In genomic region chr12:122533841-122534240, GRCh38 we compare ENCODE assay signal across 18 cellular contexts. TPM values are rescaled to one million over a fixed set of nuclear protein-coding genes. Genes with fewer than 3 reads are reported as not detected.
DNase-seq lines count a peak whose midpoint lies in the region; ATAC-seq and TF ChIP-seq lines count a peak whose summit lies in the region.
"Had no signal": no experiment of that assay in that cellular context is flagged by ENCODE, and none has a peak within 500 bp of the region (broad histone marks: within the 10 kb centered on the region; RNA-seq: fewer than 3 reads in every experiment).

No MANE protein-coding gene starts in this region.

- peaks cover 68 to 78% of the 10 kb centered on the region in 2 experiments for H3K36me3 ChIP-seq in HEK293 (ENCODE audit: control insufficient read depth in 2 of 2, insufficient read depth in 1 of 2, low read length in 2 of 2)

- no peaks in the 10 kb centered on the region for H3K27me3 Mint-ChIP-seq in brain
- H3K27me3 Mint-ChIP-seq in activated CD4-positive, alpha-beta T cell treated with anti-CD3 and anti-CD28 coated beads for 36 hours, result no peaks in the 10 kb centered on the region
- H3K27me3 Mint-ChIP-seq: CD4-positive, alpha-beta memory T cell had no signal

- POLR2A ChIA-PET in HEK293 (lab: Yijun Ruan, JAX), result no interaction called here
- POLR2A ChIA-PET in activated CD4-positive, alpha-beta T cell treated with anti-CD3 and anti-CD28 coated beads for 36 hours (lab: Charles Lee), result interaction anchor here (0.5 kb wide), 2 partner anchors 10 to 704 kb away, joined by 3 to 6 read pairs; no protein-coding TSS in a partner anchor

- no peaks in the 10 kb centered on the region for H3K9me3 Mint-ChIP-seq in brain
- H3K9me3 Mint-ChIP-seq in activated CD4-positive, alpha-beta T cell treated with anti-CD3 and anti-CD28 coated beads for 36 hours (ENCODE audit: low read depth), result no peaks in the 10 kb centered on the region
- H3K9me3 Mint-ChIP-seq: CD4-positive, alpha-beta memory T cell had no signal

- peaks cover 5% of the 10 kb centered on the region for H3K4me1 Mint-ChIP-seq in brain
- H3K4me1 Mint-ChIP-seq in activated CD4-positive, alpha-beta T cell treated with anti-CD3 and anti-CD28 coated beads for 36 hours, result peaks cover 7% of the 10 kb centered on the region
- H3K4me1 Mint-ChIP-seq: CD4-positive, alpha-beta memory T cell had no signal

- DNase-seq in fibroblast of pulmonary artery (ENCODE audit: low read depth) (peak; percentile 60), stromal cell of bone marrow (ENCODE audit: low read depth) (peak; percentile 18), NCI-H524 treated with DMSO at 0.1 percent for 48 hours (lab: John Stamatoyannopoulos, UW) (no peak)
- no peak for DNase-seq in activated CD4-positive, alpha-beta T cell treated with anti-CD3 and anti-CD28 coated beads for 36 hours
- no peak for DNase-seq in stimulated activated CD4-positive, alpha-beta T cell treated with anti-CD3 and anti-CD28 coated beads, Interleukin-2, amount 100 ng/mL, for 48 hours
- DNase-seq: CD4-positive, alpha-beta memory T cell; NCI-H1092; NCI-H146; NCI-H2081; NCI-H2171 treated with DMSO at 0.1 percent for 48 hours; NCI-H446; NCI-H69; Right ventricle myocardium superior had no signal

- peaks cover 5% of the 10 kb centered on the region for H3K36me3 Mint-ChIP-seq in brain
- peaks cover 45% of the 10 kb centered on the region for H3K36me3 Mint-ChIP-seq in activated CD4-positive, alpha-beta T cell treated with anti-CD3 and anti-CD28 coated beads for 36 hours (ENCODE audit: low read depth)

- H3K4me1 ChIP-seq in HEK293 (ENCODE audit: control insufficient read depth, insufficient read depth, low read length), result no peaks in the 10 kb centered on the region
- H3K4me1 ChIP-seq: A549 had no signal

- no peaks in the 10 kb centered on the region for H3K9me3 ChIP-seq in HEK293 (ENCODE audit: control insufficient read depth, insufficient read depth, low read depth, low read length)
- H3K9me3 ChIP-seq: A549, BLaER1 had no signal

- ATAC-seq in activated CD4-positive, alpha-beta T cell treated with anti-CD3 and anti-CD28 coated beads for 36 hours, result no peak
- ATAC-seq: A549 had no signal

- H3K27ac ChIP-seq in HEK293 (ENCODE audit: extremely low read depth, low read depth, low read length), result no peak overlapping the region
- H3K27ac ChIP-seq: A549, BLaER1, HL-60 had no signal

- H3K4me3 ChIP-seq in HEK293 (ENCODE audit: low read depth, low read length) (no peak overlapping the region), fibroblast of pulmonary artery (replicated peaks; ENCODE audit: low read depth, low read length) (no peak overlapping the region)
- H3K4me3 ChIP-seq: A549, BLaER1 had no signal

- H3K4me3 Mint-ChIP-seq in brain, result peak overlapping the region in 2 of 5 experiments; percentile 27 to 34
- no peak overlapping the region for H3K4me3 Mint-ChIP-seq in activated CD4-positive, alpha-beta T cell treated with anti-CD3 and anti-CD28 coated beads for 36 hours
- H3K4me3 Mint-ChIP-seq: CD4-positive, alpha-beta memory T cell had no signal

- H3K27ac Mint-ChIP-seq in brain, result peak overlapping the region in 3 of 5 experiments; percentile 49 to 98 (median 92)
- H3K27ac Mint-ChIP-seq in activated CD4-positive, alpha-beta T cell treated with anti-CD3 and anti-CD28 coated beads for 36 hours, result no peak overlapping the region
- H3K27ac Mint-ChIP-seq: CD4-positive, alpha-beta memory T cell had no signal

- TF ChIP-seq CTCF in HEK293 (tag by site-specific recombination; IDR thresholded peaks at IDR 0.05) (no peak), brain (conservative IDR thresholded peaks at IDR 0.05) (no peak), fibroblast of pulmonary artery (IDR thresholded peaks at IDR 0.05; ENCODE audit: low read length, missing control alignments) (no peak)

- CTCF ChIA-PET in HEK293 (lab: Yijun Ruan, JAX), result no interaction called here
- CTCF ChIA-PET in activated CD4-positive, alpha-beta T cell treated with anti-CD3 and anti-CD28 coated beads for 36 hours (lab: Charles Lee), result interaction anchor here (0.6 kb wide), 1 partner anchor 42 kb away, joined by 3 read pairs; no protein-coding TSS in a partner anchor

- intact Hi-C loops in activated CD4-positive, alpha-beta T cell treated with anti-CD3 and anti-CD28 coated beads for 36 hours (cut with DNase I, micrococcal nuclease), result no loop called here

TF ChIP-seq in HEK293, 187 proteins besides CTCF, POLR2A, EP300 and RAD21:
- TF ChIP-seq SP2 (tag by site-specific recombination; IDR thresholded peaks at IDR 0.05) (no peak), ZNF664 (tag by site-specific recombination; IDR thresholded peaks at IDR 0.05) (0 out of 2 replicates have a peak, but pooled peaks have one; percentile 77)

RNA-seq across cellular contexts. Expression of gene KNTC1, which starts 6.8 kb away (rescaled TPM):
- 8.9 TPM for polyA plus RNA-seq in brain (ENCODE audit: insufficient read depth, low read depth, low replicate concordance)
- 100 to 1,000 TPM; 136 to 175 TPM for total RNA-seq in activated CD4-positive, alpha-beta T cell treated with anti-CD3 and anti-CD28 coated beads for 36 hours

RNA-seq across cellular contexts. Expression of gene RSRC2, which starts 7.1 kb away (rescaled TPM):
- polyA plus RNA-seq in brain (ENCODE audit: insufficient read depth, low read depth, low replicate concordance), result 62.6 TPM
- total RNA-seq in activated CD4-positive, alpha-beta T cell treated with anti-CD3 and anti-CD28 coated beads for 36 hours, result 100 to 1,000 TPM in 1 of 2 experiments, 10 to 100 TPM in 1; 92.7 to 105 TPM

RNA-seq across cellular contexts. Expression of gene ZCCHC8, which starts 33.1 kb away (rescaled TPM):
- polyA plus RNA-seq in brain (ENCODE audit: insufficient read depth, low read depth, low replicate concordance), result 4.9 TPM
- 10 to 100 TPM; 34.7 to 39.1 TPM for total RNA-seq in activated CD4-positive, alpha-beta T cell treated with anti-CD3 and anti-CD28 coated beads for 36 hours

Comparison
In these comparisons a context has a peak if more than half of its experiments do, and no peak if none do; other contexts are left out.
1. DNase-seq: peak in fibroblast of pulmonary artery (single experiment) and stromal cell of bone marrow (single experiment); none in NCI-H524 treated with DMSO at 0.1 percent for 48 hours (single experiment), activated CD4-positive, alpha-beta T cell treated with anti-CD3 and anti-CD28 coated beads for 36 hours (single experiment) and stimulated activated CD4-positive, alpha-beta T cell treated with anti-CD3 and anti-CD28 coated beads, Interleukin-2, amount 100 ng/mL, for 48 hours (0 of 2).